Comparison of ENCODE assay signal across 33 cellular contexts in the genomic region with DNA sequence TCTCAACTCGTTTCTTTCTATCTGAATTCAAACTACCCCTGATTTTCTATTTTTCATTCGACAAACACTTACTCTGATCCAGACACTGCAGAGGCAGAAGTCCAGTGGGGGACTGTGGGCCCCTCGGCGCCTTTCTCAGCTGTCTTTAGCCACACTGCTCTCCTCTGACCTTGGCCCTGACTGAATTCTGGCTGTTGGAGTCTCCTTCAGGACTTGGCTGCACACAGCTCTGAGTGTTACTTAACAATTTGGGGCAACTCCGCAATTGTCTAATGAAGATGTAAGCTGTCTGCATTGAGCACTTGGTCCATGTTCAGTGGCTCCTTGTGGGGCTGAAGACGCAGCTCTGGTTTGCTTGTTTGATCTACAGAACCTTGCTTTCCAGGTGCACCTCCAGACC.
"Had no signal": no experiment of that assay in that cellular context is flagged by ENCODE, and none has a peak within 500 bp of the region (broad histone marks: within the 10 kb centered on the region; RNA-seq: fewer than 3 reads in every experiment).

No MANE protein-coding gene starts in this region.

- H3K27ac ChIP-seq: adrenal gland, ascending aorta, body of pancreas, brain microvascular endothelial cell, breast epithelium, cardiac muscle cell had no signal

- H3K4me1 ChIP-seq: adrenal gland, ascending aorta, body of pancreas, breast epithelium had no signal

- H3K27me3 ChIP-seq: adrenal gland, ascending aorta, body of pancreas, brain microvascular endothelial cell, breast epithelium, cardiac muscle cell had no signal

- H3K4me3 ChIP-seq: adrenal gland, ascending aorta, body of pancreas, breast epithelium, cardiac muscle cell had no signal

- H3K9me3 ChIP-seq: adrenal gland, ascending aorta, body of pancreas, breast epithelium had no signal

- FAIRE-seq: astrocyte had no signal

- H3K36me3 ChIP-seq: adrenal gland, ascending aorta, brain microvascular endothelial cell, breast epithelium, cardiac muscle cell had no signal

- DNase-seq: activated effector memory CD4-positive, alpha-beta T cell treated with anti-CD3 and anti-CD28 coated beads, Interleukin-2, amount 50 U/mL, for 16 hours; activated effector memory CD4-positive, alpha-beta T cell treated with Interleukin-2 at 50 U/mL for 16 hours; activated gamma-delta T cell; activated gamma-delta T cell treated with Interleukin-2 at 50 U/mL for 16 hours; activated naive CD4-positive, alpha-beta T cell; activated naive CD4-positive, alpha-beta T cell treated with anti-CD3 and anti-CD28 coated beads for 36 hours; activated naive CD4-positive, alpha-beta T cell treated with anti-CD3 and anti-CD28 coated beads, Interleukin-2, amount 10 ng/mL, durations not matched to agents 7 days and 5 days; activated naive CD4-positive, alpha-beta T cell treated with anti-CD3 and anti-CD28 coated beads, Interleukin-2, amount 50 U/mL, for 16 hours; activated naive CD4-positive, alpha-beta T cell treated with Interleukin-2 at 50 U/mL for 16 hours; activated naive CD8-positive, alpha-beta T cell treated with anti-CD3 and anti-CD28 coated beads for 36 hours; activated naive CD8-positive, alpha-beta T cell treated with anti-CD3 and anti-CD28 coated beads, Interleukin-2, amount 10 ng/mL, durations not matched to agents 7 days and 5 days; activated naive CD8-positive, alpha-beta T cell treated with anti-CD3 and anti-CD28 coated beads, Interleukin-2, amount 50 U/mL, for 24 hours; activated T-cell treated with anti-CD3 and anti-CD28 coated beads, Interleukin-2, amount 50 U/mL, for 1 hour; activated T-cell treated with anti-CD3 and anti-CD28 coated beads, Interleukin-2, amount 50 U/mL, for 24 hours; activated T-cell treated with anti-CD3 and anti-CD28 coated beads, Interleukin-2, amount 50 U/mL, for 4 hours; activated T-cell treated with anti-CD3 and anti-CD28 coated beads, Interleukin-2, amount 50 U/mL, for 48 hours; activated T-cell treated with anti-CD3 and anti-CD28 coated beads, Interleukin-2, amount 50 U/mL, for 72 hours; adrenal gland; amniotic stem cell; amygdala; anterior cingulate cortex; aorta; body of pancreas; brain microvascular endothelial cell; caudate nucleus; central memory CD4-positive, alpha-beta T cell; cerebellar nuclear complex had no signal

- ATAC-seq: activated naive CD4-positive, alpha-beta T cell treated with anti-CD3 and anti-CD28 coated beads, Interleukin-2, amount 50 U/mL, for 72 hours; activated naive CD8-positive, alpha-beta T cell treated with anti-CD3 and anti-CD28 coated beads, Interleukin-2, amount 50 U/mL, for 24 hours; activated T-cell treated with anti-CD3 and anti-CD28 coated beads, Interleukin-2, amount 50 U/mL, for 4 hours; activated T-cell treated with anti-CD3 and anti-CD28 coated beads, Interleukin-2, amount 50 U/mL, for 72 hours; activated T-helper 17 cell treated with anti-CD3 and anti-CD28 coated beads, Interleukin-2, amount 50 U/mL, for 72 hours; body of pancreas had no signal
